Comparison of ENCODE assay signal across 8 cellular contexts in genomic region chr17:7997186-7997585, GRCh38. TPM values are rescaled to one million over a fixed set of nuclear protein-coding genes. Genes with fewer than 3 reads are reported as not detected.
DNase-seq lines count a peak whose midpoint lies in the region; ATAC-seq, FAIRE-seq and TF ChIP-seq lines count a peak whose summit lies in the region.

No MANE protein-coding gene starts in this region.

- no peaks in the 10 kb centered on the region for H3K79me2 ChIP-seq in OCI-LY7 (ENCODE audit: insufficient read depth, low read depth, low read length)

- no TSS peak for BruUV-seq in OCI-LY7 (replicated peaks; lab: Mats Ljungman, UMichigan)

- peak overlapping the region; percentile 50; the same call in 1 of the 2 replicates for H2AFZ ChIP-seq in OCI-LY7 (ENCODE audit: low read length)

- H3K27ac ChIP-seq in OCI-LY7 (ENCODE audit: low read depth, low read length, poor library complexity, severe bottlenecking), result peak overlapping the region; percentile 1

- H4K20me1 ChIP-seq in OCI-LY7 (ENCODE audit: insufficient read depth, low read length), result no peaks in the 10 kb centered on the region

- no peaks in the 10 kb centered on the region for H3K9me2 ChIP-seq in OCI-LY7 (ENCODE audit: insufficient read depth, low read length)

- H3K9me3 ChIP-seq in OCI-LY7 (ENCODE audit: low read length), result no peaks in the 10 kb centered on the region

- no peaks in the 10 kb centered on the region for H3K36me3 Mint-ChIP-seq in central memory CD8-positive, alpha-beta T cell (ENCODE audit: insufficient read depth)
- no peaks in the 10 kb centered on the region for H3K36me3 Mint-ChIP-seq in naive thymus-derived CD8-positive, alpha-beta T cell

- ATAC-seq in central memory CD8-positive, alpha-beta T cell (replicated peaks; ENCODE audit: extremely low read depth, poor library complexity, severe bottlenecking), result peak; percentile 40
- peak; percentile 59 to 75 for ATAC-seq in naive thymus-derived CD8-positive, alpha-beta T cell
- ATAC-seq in HG02759 (IDR thresholded peaks at IDR 0.05; ENCODE audit: unreplicated experiment) (no peak), GM21576 (IDR thresholded peaks at IDR 0.05; ENCODE audit: unreplicated experiment) (no peak)

- TF ChIP-seq CTCF in OCI-LY7 (conservative IDR thresholded peaks at IDR 0.05; ENCODE audit: low read length), result peak; percentile 70

- peaks cover 5% of the 10 kb centered on the region for H3K4me1 Mint-ChIP-seq in central memory CD8-positive, alpha-beta T cell
- H3K4me1 Mint-ChIP-seq in naive thymus-derived CD8-positive, alpha-beta T cell, result peaks cover 4 to 16% (median 7%) of the 10 kb centered on the region in 4 donors

- no peak overlapping the region for H3K27ac Mint-ChIP-seq in central memory CD8-positive, alpha-beta T cell (ENCODE audit: low read depth)
- no peak overlapping the region for H3K27ac Mint-ChIP-seq in naive thymus-derived CD8-positive, alpha-beta T cell

- H3K4me3 Mint-ChIP-seq in central memory CD8-positive, alpha-beta T cell, result no peak overlapping the region
- H3K4me3 Mint-ChIP-seq in naive thymus-derived CD8-positive, alpha-beta T cell, result no peak overlapping the region

- POLR2A ChIA-PET in OCI-LY7 (lab: Charles Lee), result interaction anchor here (0.6 kb wide), 2 partner anchors 332 to 378 kb away, joined by 3 read pairs; no protein-coding TSS in a partner anchor
- POLR2A ChIA-PET in naive thymus-derived CD8-positive, alpha-beta T cell (lab: Charles Lee), result interaction anchor here (0.6 kb wide), 1 partner anchor 594 kb away, joined by 3 read pairs; no protein-coding TSS in a partner anchor

- intact Hi-C loops in OCI-LY7 (cut with micrococcal nuclease; ENCODE audit: unreplicated experiment), result no loop called here

- H3K36me3 ChIP-seq in OCI-LY7 (ENCODE audit: insufficient read depth, low read length), result no peaks in the 10 kb centered on the region

- H3K4me2 ChIP-seq in OCI-LY7 (ENCODE audit: low read length), result peak overlapping the region; percentile 51

- DNase-seq in A172 (ENCODE audit: low spot score) (peak; percentile 64), GM19239 (ENCODE audit: insufficient read length, low spot score) (no peak), OCI-LY7 (ENCODE audit: low spot score) (peak; percentile 81), hypothalamus (lab: John Stamatoyannopoulos, UW) (no peak)
- no peak for DNase-seq in central memory CD8-positive, alpha-beta T cell (ENCODE audit: low spot score in 2 of 2)
- peak in 5 of 10 donors; percentile 18 to 31 (median 26) for DNase-seq in naive thymus-derived CD8-positive, alpha-beta T cell

- H3K9me3 Mint-ChIP-seq in central memory CD8-positive, alpha-beta T cell, result no peaks in the 10 kb centered on the region
- no peaks in the 10 kb centered on the region for H3K9me3 Mint-ChIP-seq in naive thymus-derived CD8-positive, alpha-beta T cell

- H3K4me3 ChIP-seq in OCI-LY7 (ENCODE audit: low read depth, low read length, poor library complexity, severe bottlenecking), result no peak overlapping the region

- CTCF ChIA-PET in OCI-LY7 (lab: Charles Lee; ENCODE audit: unreplicated experiment), result no interaction called here

- H3K4me1 ChIP-seq in OCI-LY7 (ENCODE audit: insufficient read depth, low read length, poor library complexity, severe bottlenecking), result peaks cover 14% of the 10 kb centered on the region

- FAIRE-seq in GM19239 (lab: Jason Lieb, UNC), result peak; percentile 77

- peaks cover 45% of the 10 kb centered on the region for H3K27me3 Mint-ChIP-seq in central memory CD8-positive, alpha-beta T cell
- H3K27me3 Mint-ChIP-seq in naive thymus-derived CD8-positive, alpha-beta T cell, result peaks cover 16 to 28% (median 25%) of the 10 kb centered on the region in 5 donors

RNA-seq across cellular contexts. Expression of gene GUCY2D, which starts 5.2 kb away (rescaled TPM):
- total RNA-seq in A172 (2014; rRNA removed; shearing (Covaris generic)), result not detected in 2 replicates
- not detected in 2 replicates for total RNA-seq in OCI-LY7 (2014; rRNA removed; shearing (Covaris generic))
- total RNA-seq in OCI-LY7 (2022), result not detected in 2 replicates
- not detected for total RNA-seq in naive thymus-derived CD8-positive, alpha-beta T cell
- polyA plus RNA-seq in naive thymus-derived CD8-positive, alpha-beta T cell, result under 1 TPM in 1 of 3 donors, not detected in 2; 0.17 TPM

RNA-seq across cellular contexts. Expression of gene ALOX15B, which starts 41.7 kb away (rescaled TPM):
- total RNA-seq in A172 (2014; rRNA removed; shearing (Covaris generic)), result 0.14 TPM in 1 of 2 replicates, not detected in the other
- total RNA-seq in OCI-LY7 (2014; rRNA removed; shearing (Covaris generic)), result not detected in 2 replicates
- total RNA-seq in OCI-LY7 (2022), result not detected in 2 replicates
- total RNA-seq in naive thymus-derived CD8-positive, alpha-beta T cell, result not detected
- polyA plus RNA-seq in naive thymus-derived CD8-positive, alpha-beta T cell, result not detected

Comparison
In these comparisons a context has a peak if more than half of its experiments do, and no peak if none do; other contexts are left out.
1. DNase-seq: peak in A172 (single experiment) and OCI-LY7 (single experiment); none in GM19239 (single experiment), central memory CD8-positive, alpha-beta T cell (0 of 2) and hypothalamus (0 of 51).
2. ATAC-seq: peak in central memory CD8-positive, alpha-beta T cell (single experiment) and naive thymus-derived CD8-positive, alpha-beta T cell (2 of 2); none in HG02759 (single experiment) and GM21576 (single experiment).